ENCODE assay signal across 21 cellular contexts in genomic region chr2:202408546-202409140, GRCh38. TPM values are rescaled to one million over a fixed set of nuclear protein-coding genes. Genes with fewer than 3 reads are reported as not detected.
DNase-seq lines count a peak whose midpoint lies in the region; ATAC-seq and TF ChIP-seq lines count a peak whose summit lies in the region.
"Had no signal": no experiment of that assay in that cellular context is flagged by ENCODE, and none has a peak within 500 bp of the region (broad histone marks: within the 10 kb centered on the region; RNA-seq: fewer than 3 reads in every experiment).

No MANE protein-coding gene starts in this region.

- CTCF ChIA-PET in mammary epithelial cell (lab: Charles Lee; ENCODE audit: low non-redundant PET) = no interaction called here

- WGBS in mammary epithelial cell (ENCODE audit: low coverage, missing lambda C conversion rate) = 75% methylated on average over 5 of the region's 6 CpGs

- peak overlapping the region; percentile 21 for H2AFZ ChIP-seq in mammary epithelial cell (ENCODE audit: low read depth, low read length)
- H2AFZ ChIP-seq: hepatocyte had no signal

- in situ Hi-C loops in mammary epithelial cell (cut with MboI; ENCODE audit: low sequenced_read_pairs in 2 of 2) = no loop called here

- peaks cover 14% of the 10 kb centered on the region for H3K4me1 ChIP-seq in mammary epithelial cell (ENCODE audit: insufficient read depth, low read length)
- H3K4me1 ChIP-seq: body of pancreas had no signal

- intact Hi-C loops in mammary epithelial cell (cut with micrococcal nuclease) = no loop called here
- intact Hi-C loops in left colon (cut with DNase I, micrococcal nuclease) = no loop called here

- peak overlapping the region; percentile 53 for H3K4me2 ChIP-seq in mammary epithelial cell (ENCODE audit: insufficient read depth, low read depth, low read length)
- H3K4me2 ChIP-seq: hepatocyte had no signal

- BruUV-seq in mammary epithelial cell (replicated peaks; lab: Mats Ljungman, UMichigan) = no TSS peak

- H4K20me1 ChIP-seq in mammary epithelial cell (ENCODE audit: insufficient read depth, low read length) = no peaks in the 10 kb centered on the region

- dilution Hi-C loops in mammary epithelial cell (cut with HindIII; ENCODE audit: low sequenced_read_pairs) = no loop called here

- no peaks in the 10 kb centered on the region for H3K9me3 ChIP-seq in mammary epithelial cell (replicated peaks; ENCODE audit: insufficient read depth, low read length)
- H3K9me3 ChIP-seq: body of pancreas, stomach, upper lobe of left lung had no signal

- H3K27ac ChIP-seq in mammary epithelial cell (ENCODE audit: insufficient read depth, low read depth, low read length) = peak overlapping the region; percentile 63
- H3K27ac ChIP-seq: body of pancreas, hepatocyte had no signal

- H3K4me3 ChIP-seq in mammary epithelial cell (replicated peaks in 1 of 3; ENCODE audit: insufficient read depth in 1 of 3, low read depth in 2 of 3, low read length in 3 of 3) = no peak overlapping the region
- H3K4me3 ChIP-seq: body of pancreas, GM12878, hepatocyte, stomach, upper lobe of left lung had no signal

- peaks cover 81% of the 10 kb centered on the region for H3K79me2 ChIP-seq in mammary epithelial cell (ENCODE audit: insufficient read depth, low read length)

- no peak overlapping the region for H3K9ac ChIP-seq in mammary epithelial cell (ENCODE audit: insufficient read depth, low read length)

- DNase-seq in LoVo (ENCODE audit: low spot score) = peak; percentile 25
- peak; percentile 56 for DNase-seq in mammary epithelial cell
- no peak for DNase-seq in left colon
- peak; percentile 66 for DNase-seq in pulmonary artery endothelial cell (ENCODE audit: low read depth, low spot score)
- DNase-seq in UCSD-AML1 (lab: John Stamatoyannopoulos, UW; ENCODE audit: unreplicated experiment) = no peak
- DNase-seq in hypothalamus (lab: John Stamatoyannopoulos, UW) = no peak
- DNase-seq: activated CD4-positive, alpha-beta T cell treated with anti-CD3 and anti-CD28 coated beads for 48 hours; activated naive CD8-positive, alpha-beta T cell treated with anti-CD3 and anti-CD28 coated beads, Interleukin-2, amount 10 ng/mL, durations not matched to agents 7 days and 5 days; body of pancreas; cortex of kidney; HCEC 1CT; NCI-H1417; NCI-H2171; Right ventricle myocardium superior; stimulated activated CD4-positive, alpha-beta T cell treated with anti-CD3 and anti-CD28 coated beads, Interleukin-2, amount 100 ng/mL, for 48 hours; stomach; upper lobe of left lung had no signal

- no peaks in the 10 kb centered on the region for H3K36me3 ChIP-seq in mammary epithelial cell (ENCODE audit: insufficient read depth, low read length)
- H3K36me3 ChIP-seq: stomach, upper lobe of left lung had no signal

- no peak for TF ChIP-seq CTCF in mammary epithelial cell (conservative IDR thresholded peaks at IDR 0.05 in 1 of 2, IDR thresholded peaks at IDR 0.05 in 1 of 2; ENCODE audit: extremely low read depth in 1 of 2, insufficient read depth in 1 of 2, low read depth in 1 of 2, low read length in 2 of 2)

- H3K27me3 ChIP-seq in mammary epithelial cell (ENCODE audit: insufficient read depth, low read length) = no peaks in the 10 kb centered on the region
- H3K27me3 ChIP-seq: body of pancreas, hepatocyte, stomach, upper lobe of left lung had no signal

- peak; percentile 71 for ATAC-seq in left colon
- ATAC-seq in GM19463 (IDR thresholded peaks at IDR 0.05; ENCODE audit: unreplicated experiment) = no peak
- ATAC-seq: body of pancreas; GM12878; natural killer cell treated with Interleukin-12 subunit alpha and Interleukin-12 subunit beta and Interleukin-15 and Interleukin-18, amount 100 ng/mL, for 72 hours had no signal

RNA-seq across cellular contexts. Expression of gene BMPR2, which starts 32.5 kb away (rescaled TPM):
- total RNA-seq in mammary epithelial cell (10 to 100 TPM; 46.5 to 56.0 TPM), left colon (10 to 100 TPM; 40.8 to 42.8 TPM), pulmonary artery endothelial cell (34.3 and 41.7 TPM in 2 replicates)
- 26.1 TPM for polyA plus RNA-seq in mammary epithelial cell
- polyA minus RNA-seq in mammary epithelial cell = 113 TPM

Comparison
In these comparisons a context has a peak if more than half of its experiments do, and no peak if none do; other contexts are left out.
1. DNase-seq: peak in LoVo (single experiment), mammary epithelial cell (single experiment) and pulmonary artery endothelial cell (single experiment); none in left colon (0 of 2), UCSD-AML1 (single experiment) and hypothalamus (0 of 51).